18 cellular contexts compared by ENCODE assay signal in genomic region chr2:28871620-28872019, GRCh38. TPM values are rescaled to one million over a fixed set of nuclear protein-coding genes. Genes with fewer than 3 reads are reported as not detected.
A peak's percentile ranks its signal among the peaks of the same experiment; 100 is the strongest.
DNase-seq lines count a peak whose midpoint lies in the region; ATAC-seq, FAIRE-seq and TF ChIP-seq lines count a peak whose summit lies in the region.
"Had no signal": no experiment of that assay in that cellular context is flagged by ENCODE, and none has a peak within 500 bp of the region (broad histone marks: within the 10 kb centered on the region; RNA-seq: fewer than 3 reads in every experiment).

No MANE protein-coding gene starts in this region.

- H2AFZ ChIP-seq in KMS-11 (ENCODE audit: low read depth) (peak overlapping the region; percentile 64), astrocyte (ENCODE audit: low read depth, low read length) (no peak overlapping the region)

- no peaks in the 10 kb centered on the region for H3K27me3 ChIP-seq in KMS-11 (ENCODE audit: insufficient read depth, low read depth)
- peaks cover 2% of the 10 kb centered on the region for H3K27me3 ChIP-seq in astrocyte (ENCODE audit: insufficient read depth, low read length)
- H3K27me3 ChIP-seq: Peyer's patch had no signal

- peaks cover 35% of the 10 kb centered on the region for H3K79me2 ChIP-seq in KMS-11 (ENCODE audit: insufficient read depth, low read depth)
- H3K79me2 ChIP-seq in astrocyte (ENCODE audit: insufficient read depth, low read length), result peaks cover 32% of the 10 kb centered on the region

- H3K9me3 Mint-ChIP-seq in activated naive CD8-positive, alpha-beta T cell (ENCODE audit: low read depth), result no peaks in the 10 kb centered on the region
- H3K9me3 Mint-ChIP-seq in activated naive CD8-positive, alpha-beta T cell treated with anti-CD3 and anti-CD28 coated beads, Interleukin-2, amount 50 U/mL, for 24 hours, result no peaks in the 10 kb centered on the region
- no peaks in the 10 kb centered on the region for H3K9me3 Mint-ChIP-seq in astrocyte (ENCODE audit: unreplicated experiment)
- no peaks in the 10 kb centered on the region for H3K9me3 Mint-ChIP-seq in stimulated activated effector memory CD8-positive, alpha-beta T cell treated with anti-CD3 and anti-CD28 coated beads, Interleukin-12 subunit alpha, Interleukin-12 subunit beta, amount 100 ng/mL, for 72 hours

- H3K36me3 Mint-ChIP-seq in activated naive CD8-positive, alpha-beta T cell, result peaks cover 7% of the 10 kb centered on the region
- peaks cover 13% of the 10 kb centered on the region for H3K36me3 Mint-ChIP-seq in activated naive CD8-positive, alpha-beta T cell treated with anti-CD3 and anti-CD28 coated beads, Interleukin-2, amount 50 U/mL, for 24 hours (ENCODE audit: low read depth)
- H3K36me3 Mint-ChIP-seq in astrocyte (ENCODE audit: low read depth, unreplicated experiment), result peaks cover 1% of the 10 kb centered on the region
- H3K36me3 Mint-ChIP-seq in stimulated activated effector memory CD8-positive, alpha-beta T cell treated with anti-CD3 and anti-CD28 coated beads, Interleukin-12 subunit alpha, Interleukin-12 subunit beta, amount 100 ng/mL, for 72 hours, result peaks cover 23% of the 10 kb centered on the region

- TF ChIP-seq POLR2A in GM12891 (IDR thresholded peaks at IDR 0.05; ENCODE audit: low read depth, low read length), result no peak

- H3K36me3 ChIP-seq in KMS-11 (ENCODE audit: insufficient read depth), result no peaks in the 10 kb centered on the region
- H3K36me3 ChIP-seq in astrocyte (ENCODE audit: insufficient read depth, low read length), result no peaks in the 10 kb centered on the region
- H3K36me3 ChIP-seq: Peyer's patch had no signal

- H3K9me3 ChIP-seq in astrocyte (ENCODE audit: insufficient read depth, low read depth, low read length), result no peaks in the 10 kb centered on the region
- H3K9me3 ChIP-seq: Peyer's patch had no signal

- H3K27me3 Mint-ChIP-seq in activated naive CD8-positive, alpha-beta T cell, result peaks cover 12% of the 10 kb centered on the region
- H3K27me3 Mint-ChIP-seq in activated naive CD8-positive, alpha-beta T cell treated with anti-CD3 and anti-CD28 coated beads, Interleukin-2, amount 50 U/mL, for 24 hours, result peaks cover 14% of the 10 kb centered on the region
- H3K27me3 Mint-ChIP-seq in astrocyte (ENCODE audit: low read depth, unreplicated experiment), result peaks cover 23% of the 10 kb centered on the region

- H3K4me1 Mint-ChIP-seq in activated naive CD8-positive, alpha-beta T cell (ENCODE audit: low read depth), result peaks cover 23% of the 10 kb centered on the region
- peaks cover 32% of the 10 kb centered on the region for H3K4me1 Mint-ChIP-seq in activated naive CD8-positive, alpha-beta T cell treated with anti-CD3 and anti-CD28 coated beads, Interleukin-2, amount 50 U/mL, for 24 hours
- H3K4me1 Mint-ChIP-seq in astrocyte (ENCODE audit: low read depth, unreplicated experiment), result peaks cover 8% of the 10 kb centered on the region
- peaks cover 15% of the 10 kb centered on the region for H3K4me1 Mint-ChIP-seq in stimulated activated effector memory CD8-positive, alpha-beta T cell treated with anti-CD3 and anti-CD28 coated beads, Interleukin-12 subunit alpha, Interleukin-12 subunit beta, amount 100 ng/mL, for 72 hours

- no peaks in the 10 kb centered on the region for H4K20me1 ChIP-seq in KMS-11 (ENCODE audit: insufficient read depth)
- peaks cover 6% of the 10 kb centered on the region for H4K20me1 ChIP-seq in astrocyte (ENCODE audit: insufficient read depth, low read length)

- H3K27ac ChIP-seq in KMS-11 (no peak overlapping the region), astrocyte (ENCODE audit: low read depth, low read length) (no peak overlapping the region)

- H3K4me2 ChIP-seq in KMS-11 (no peak overlapping the region), astrocyte (ENCODE audit: low read length) (no peak overlapping the region)

- H3K9ac ChIP-seq in KMS-11 (no peak overlapping the region; the same call in 1 of the 2 replicates), astrocyte (ENCODE audit: low read length) (no peak overlapping the region)

- H3K27ac Mint-ChIP-seq in activated naive CD8-positive, alpha-beta T cell, result no peak overlapping the region
- H3K27ac Mint-ChIP-seq in activated naive CD8-positive, alpha-beta T cell treated with anti-CD3 and anti-CD28 coated beads, Interleukin-2, amount 50 U/mL, for 24 hours, result no peak overlapping the region
- H3K27ac Mint-ChIP-seq in astrocyte (ENCODE audit: unreplicated experiment), result no peak overlapping the region
- no peak overlapping the region for H3K27ac Mint-ChIP-seq in stimulated activated effector memory CD8-positive, alpha-beta T cell treated with anti-CD3 and anti-CD28 coated beads, Interleukin-12 subunit alpha, Interleukin-12 subunit beta, amount 100 ng/mL, for 72 hours

- H3K4me3 Mint-ChIP-seq in activated naive CD8-positive, alpha-beta T cell, result peak overlapping the region; percentile 27
- no peak overlapping the region for H3K4me3 Mint-ChIP-seq in activated naive CD8-positive, alpha-beta T cell treated with anti-CD3 and anti-CD28 coated beads, Interleukin-2, amount 50 U/mL, for 24 hours
- peak overlapping the region; percentile 20 for H3K4me3 Mint-ChIP-seq in astrocyte (ENCODE audit: unreplicated experiment)
- peak overlapping the region; percentile 96 for H3K4me3 Mint-ChIP-seq in stimulated activated effector memory CD8-positive, alpha-beta T cell treated with anti-CD3 and anti-CD28 coated beads, Interleukin-12 subunit alpha, Interleukin-12 subunit beta, amount 100 ng/mL, for 72 hours

- H3K4me3 ChIP-seq in KMS-11 (IDR thresholded peaks at IDR 0.05; ENCODE audit: insufficient read depth, low read depth, low read length) (no peak overlapping the region), astrocyte (ENCODE audit: insufficient read depth, low read depth, low read length) (no peak overlapping the region)

- FAIRE-seq in astrocyte (lab: Jason Lieb, UNC) (no peak), GM12891 (lab: Jason Lieb, UNC) (no peak)
- FAIRE-seq: G401.6, GM12892 had no signal

- no peak for DNase-seq in activated naive CD8-positive, alpha-beta T cell treated with anti-CD3 and anti-CD28 coated beads, Interleukin-2, amount 50 U/mL, for 24 hours
- DNase-seq in astrocyte (ENCODE audit: low read depth) (no peak), OCI-M2 (lab: John Stamatoyannopoulos, UW; ENCODE audit: unreplicated experiment) (no peak), NCI-H774 (lab: John Stamatoyannopoulos, UW) (no peak), GM12891 (ENCODE audit: insufficient read length, low spot score) (no peak)
- DNase-seq in stimulated activated effector memory CD8-positive, alpha-beta T cell treated with anti-CD3 and anti-CD28 coated beads, Interleukin-12 subunit alpha, Interleukin-12 subunit beta, amount 100 ng/mL, for 72 hours (ENCODE audit: low spot score in 2 of 2), result peak in 1 of 2 donors; percentile 42
- DNase-seq: DMS153, Kasumi-1, NCI-H1105 treated with DMSO at 0.1 percent for 48 hours, NCI-H187, NCI-H69, Peyer's patch, Right ventricle myocardium superior had no signal

- TF ChIP-seq CTCF in KMS-11 (conservative IDR thresholded peaks at IDR 0.05; ENCODE audit: low read depth, low read length) (no peak), astrocyte (IDR thresholded peaks at IDR 0.05; ENCODE audit: insufficient read depth, low read depth, low read length) (no peak)

- no peak for ATAC-seq in activated naive CD8-positive, alpha-beta T cell treated with anti-CD3 and anti-CD28 coated beads, Interleukin-2, amount 50 U/mL, for 24 hours
- ATAC-seq in stimulated activated effector memory CD8-positive, alpha-beta T cell treated with anti-CD3 and anti-CD28 coated beads, Interleukin-12 subunit alpha, Interleukin-12 subunit beta, amount 100 ng/mL, for 72 hours, result no peak
- ATAC-seq: SK-N-SH treated with all-trans-retinoic acid at 6 μM for 48 hours had no signal

- peaks cover 24% of the 10 kb centered on the region for H3K4me1 ChIP-seq in KMS-11 (ENCODE audit: low read depth, poor library complexity, severe bottlenecking)
- H3K4me1 ChIP-seq in astrocyte (ENCODE audit: insufficient read depth, low read length), result peaks cover 9% of the 10 kb centered on the region

TF ChIP-seq in GM12891, 5 proteins besides CTCF, POLR2A, EP300 and RAD21:
- TF ChIP-seq POLR2AphosphoS5 (IDR thresholded peaks at IDR 0.05; ENCODE audit: low read depth, low read length) (no peak), POU2F2 (IDR thresholded peaks at IDR 0.05; ENCODE audit: low read depth, low read length) (no peak), TAF1 (IDR thresholded peaks at IDR 0.05; ENCODE audit: low read depth, low read length) (no peak), PAX5 (IDR thresholded peaks at IDR 0.05; ENCODE audit: insufficient read depth, low read length, severe bottlenecking) (no peak), SPI1 (IDR thresholded peaks at IDR 0.05; ENCODE audit: low read depth, low read length) (no peak)
TF ChIP-seq in GM12891: peak in this region for 0.

RNA-seq across cellular contexts. Expression of gene TRMT61B, which starts 1.5 kb away (rescaled TPM):
- 12.1 and 15.3 TPM in 2 replicates for total RNA-seq in astrocyte
- 10.6 TPM for polyA plus RNA-seq in GM12891 (2012; ENCODE audit: low read depth, missing spikeins)

RNA-seq across cellular contexts. Expression of gene WDR43, which starts 22.8 kb away (rescaled TPM):
- 71.9 and 83.9 TPM in 2 replicates for total RNA-seq in astrocyte
- polyA plus RNA-seq in GM12891 (2012; ENCODE audit: low read depth, missing spikeins), result 33.1 TPM
